ENCODE assay signal across 28 cellular contexts in genomic region chr20:19431308-19431685, GRCh38.
"Had no signal": no experiment of that assay in that cellular context is flagged by ENCODE, and none has a peak within 500 bp of the region (broad histone marks: within the 10 kb centered on the region; RNA-seq: fewer than 3 reads in every experiment).

No MANE protein-coding gene starts in this region.

- ATAC-seq: naive thymus-derived CD8-positive, alpha-beta T cell; psoas muscle; right cardiac atrium; stimulated activated memory B cell treated with anti-CD40 and anti-IgM and Interleukin-4, amounts not matched to agents 10 μg/mL and 1 μg/mL and 100 μg/mL, for 72 hours; stimulated activated naive CD8-positive, alpha-beta T cell treated with anti-CD3 and anti-CD28 coated beads, Interleukin-15, amount 100 ng/mL, for 72 hours; stimulated activated naive CD8-positive, alpha-beta T cell treated with anti-CD3 and anti-CD28 coated beads, Interleukin-15, Interleukin-2, amounts not matched to agents 100 U/mL and 50 U/mL, for 24 hours; upper lobe of right lung had no signal

- H3K4me3 Mint-ChIP-seq: naive thymus-derived CD8-positive, alpha-beta T cell; natural killer cell treated with Interleukin-12 subunit alpha and Interleukin-12 subunit beta and Interleukin-15 and Interleukin-18, amount 100 ng/mL, for 72 hours; nephron progenitor cell; neural crest cell; stimulated activated memory B cell treated with anti-CD40 and anti-IgM and Interleukin-4, amounts not matched to agents 10 μg/mL and 1 μg/mL and 100 μg/mL, for 72 hours; stimulated activated naive CD8-positive, alpha-beta T cell treated with anti-CD3 and anti-CD28 coated beads, Interleukin-15, amount 100 ng/mL, for 72 hours; type B pancreatic cell had no signal

- H3K4me1 Mint-ChIP-seq: naive thymus-derived CD8-positive, alpha-beta T cell; neural crest cell had no signal

- H3K9me3 Mint-ChIP-seq: naive thymus-derived CD8-positive, alpha-beta T cell; natural killer cell treated with Interleukin-12 subunit alpha and Interleukin-12 subunit beta and Interleukin-15 and Interleukin-18, amount 100 ng/mL, for 72 hours; nephron progenitor cell; neural crest cell; stimulated activated naive CD8-positive, alpha-beta T cell treated with anti-CD3 and anti-CD28 coated beads, Interleukin-15, amount 100 ng/mL, for 72 hours; type B pancreatic cell had no signal

- H3K27ac Mint-ChIP-seq: naive thymus-derived CD8-positive, alpha-beta T cell; natural killer cell treated with Interleukin-12 subunit alpha and Interleukin-12 subunit beta and Interleukin-15 and Interleukin-18, amount 100 ng/mL, for 72 hours; nephron progenitor cell; progenitor cell of endocrine pancreas; stimulated activated memory B cell treated with anti-CD40 and anti-IgM and Interleukin-4, amounts not matched to agents 10 μg/mL and 1 μg/mL and 100 μg/mL, for 72 hours; stimulated activated naive CD8-positive, alpha-beta T cell treated with anti-CD3 and anti-CD28 coated beads, Interleukin-15, amount 100 ng/mL, for 72 hours had no signal

- DNase-seq: naive thymus-derived CD8-positive, alpha-beta T cell; nephron progenitor cell; occipital lobe; ovary; posterior cingulate gyrus; psoas muscle; right cardiac atrium; right lobe of liver; sigmoid colon; small intestine; stimulated activated CD4-positive, alpha-beta T cell treated with anti-CD3 and anti-CD28 coated beads, Interleukin-15, amount 100 ng/mL, for 24 hours; stimulated activated CD4-positive, alpha-beta T cell treated with anti-CD3 and anti-CD28 coated beads, Interleukin-2, amount 100 ng/mL, for 24 hours; stimulated activated CD4-positive, alpha-beta T cell treated with anti-CD3 and anti-CD28 coated beads, Interleukin-2, amount 100 ng/mL, for 48 hours; stimulated activated CD4-positive, alpha-beta T cell treated with anti-CD3 and anti-CD28 coated beads, Interleukin-4, amount 100 ng/mL, for 24 hours; stimulated activated naive CD4-positive, alpha-beta T cell; stimulated activated naive CD8-positive, alpha-beta T cell treated with anti-CD3 and anti-CD28 coated beads, Interleukin-15, amount 100 ng/mL, for 72 hours; stimulated activated naive CD8-positive, alpha-beta T cell treated with anti-CD3 and anti-CD28 coated beads, Interleukin-15, Interleukin-2, amounts not matched to agents 100 U/mL and 50 U/mL, for 24 hours; substantia nigra; testis; tibial artery; transverse colon; upper lobe of right lung; uterus had no signal

- H3K36me3 Mint-ChIP-seq: naive thymus-derived CD8-positive, alpha-beta T cell; natural killer cell treated with Interleukin-12 subunit alpha and Interleukin-12 subunit beta and Interleukin-15 and Interleukin-18, amount 100 ng/mL, for 72 hours; stimulated activated memory B cell treated with anti-CD40 and anti-IgM and Interleukin-4, amounts not matched to agents 10 μg/mL and 1 μg/mL and 100 μg/mL, for 72 hours had no signal

- FAIRE-seq: small intestine had no signal
